In the genomic region with DNA sequence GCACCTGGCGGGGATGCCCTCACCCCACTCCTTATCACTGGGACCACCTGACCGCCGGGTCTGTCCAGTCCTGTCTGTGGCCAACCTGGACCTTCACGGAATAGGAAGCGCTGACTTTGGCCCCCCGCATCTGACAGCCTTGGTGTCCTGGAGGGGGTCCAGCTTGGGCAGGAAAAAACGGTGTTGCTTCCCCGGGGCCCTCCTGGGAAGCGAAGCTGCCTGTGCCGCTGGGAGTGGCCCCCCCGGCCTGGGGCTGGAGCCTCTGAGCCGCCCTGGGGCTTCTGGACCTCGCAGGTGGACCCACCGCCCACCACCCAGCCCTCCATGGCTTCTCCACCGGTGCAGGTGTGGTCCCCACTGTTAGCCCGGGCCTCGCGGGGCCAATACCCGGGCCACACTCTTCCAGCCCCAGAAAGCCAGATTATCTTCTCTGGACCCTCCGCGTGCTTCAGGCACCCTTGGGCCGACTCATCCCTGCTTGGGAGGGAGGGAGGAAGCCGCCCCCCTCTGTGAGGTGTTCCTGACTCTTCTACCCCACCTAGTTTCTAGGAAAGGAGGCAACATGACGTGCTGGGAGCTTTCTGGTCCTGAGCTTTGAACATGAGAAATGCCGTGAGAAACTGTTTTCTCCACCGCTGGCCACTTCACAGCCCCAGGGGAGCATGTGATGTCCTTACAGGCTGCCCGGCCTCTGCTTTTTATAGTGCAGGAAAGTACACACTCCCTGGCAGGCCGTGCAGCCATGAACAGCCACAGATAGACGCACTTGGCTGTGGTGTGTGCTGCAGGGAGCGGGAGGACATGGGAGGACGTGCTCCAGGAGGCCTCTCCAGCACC, we compare ENCODE assay signal across 7 cellular contexts.
DNase-seq lines count a peak whose midpoint lies in the region; ATAC-seq and TF ChIP-seq lines count a peak whose summit lies in the region.

No MANE protein-coding gene starts in this region.

- no peaks in the 10 kb centered on the region for H3K36me3 Mint-ChIP-seq in stimulated activated naive B cell treated with anti-CD40 and anti-IgM and Interleukin-4, amounts not matched to agents 10 μg/mL and 1 μg/mL and 100 μg/mL, for 72 hours

- no peak overlapping the region for H3K27ac Mint-ChIP-seq in stimulated activated naive B cell treated with anti-CD40 and anti-IgM and Interleukin-4, amounts not matched to agents 10 μg/mL and 1 μg/mL and 100 μg/mL, for 72 hours

- H3K4me1 ChIP-seq in adipocyte (ENCODE audit: control insufficient read depth, insufficient read depth, low read length): peaks cover 87% of the 10 kb centered on the region

- CTCF ChIA-PET in HEK293T (lab: Yijun Ruan, JAX): interaction anchor here (0.7 to 3.6 kb wide), 2 partner anchors 16 to 45 kb away, joined by 3 to 17 read pairs; no protein-coding TSS in a partner anchor

- no peak for ATAC-seq in stimulated activated naive B cell treated with anti-CD40 and anti-IgM and Interleukin-4, amounts not matched to agents 10 μg/mL and 1 μg/mL and 100 μg/mL, for 72 hours (replicated peaks)
- no peak for ATAC-seq in GM21529 (IDR thresholded peaks at IDR 0.05; ENCODE audit: unreplicated experiment)

- peaks cover 56 to 82% of the 10 kb centered on the region in 2 donors for H3K27me3 Mint-ChIP-seq in stimulated activated naive B cell treated with anti-CD40 and anti-IgM and Interleukin-4, amounts not matched to agents 10 μg/mL and 1 μg/mL and 100 μg/mL, for 72 hours

- POLR2A ChIA-PET in HEK293T (lab: Yijun Ruan, JAX): interaction anchor here (1.3 to 2.5 kb wide), 2 partner anchors 15 to 49 kb away, joined by 3 to 7 read pairs; a partner anchor contains a TSS

- peaks cover 9 to 18% of the 10 kb centered on the region in 2 donors for H3K4me1 Mint-ChIP-seq in stimulated activated naive B cell treated with anti-CD40 and anti-IgM and Interleukin-4, amounts not matched to agents 10 μg/mL and 1 μg/mL and 100 μg/mL, for 72 hours

- H3K36me3 ChIP-seq in adipocyte (ENCODE audit: control insufficient read depth, insufficient read depth, low read length, severe bottlenecking): no peaks in the 10 kb centered on the region

- TF ChIP-seq CTCF in HFF-Myc (IDR thresholded peaks at IDR 0.05; ENCODE audit: low read depth, low read length, missing control alignments): no peak

- H3K27me3 ChIP-seq in adipocyte (replicated peaks; ENCODE audit: control insufficient read depth, insufficient read depth, low read length): no peaks in the 10 kb centered on the region

- H3K9me3 ChIP-seq in adipocyte (ENCODE audit: control insufficient read depth, low read length): no peaks in the 10 kb centered on the region

- no peaks in the 10 kb centered on the region for H3K9me3 Mint-ChIP-seq in stimulated activated naive B cell treated with anti-CD40 and anti-IgM and Interleukin-4, amounts not matched to agents 10 μg/mL and 1 μg/mL and 100 μg/mL, for 72 hours

- peak overlapping the region; percentile 54 for H3K4me3 ChIP-seq in HFF-Myc (replicated peaks; ENCODE audit: low read depth, low read length)
- H3K4me3 ChIP-seq in adipocyte (ENCODE audit: low read length): peak overlapping the region; percentile 90

- no peak for DNase-seq in HFF-Myc (ENCODE audit: extremely low read depth, low read depth)
- DNase-seq in adipocyte (ENCODE audit: low read depth): no peak
- peak; percentile 64 for DNase-seq in islet precursor cell
- DNase-seq in stimulated activated naive B cell treated with anti-CD40 and anti-IgM and Interleukin-4, amounts not matched to agents 10 μg/mL and 1 μg/mL and 100 μg/mL, for 72 hours: no peak
- no peak for DNase-seq in HEK293T (ENCODE audit: extremely low spot score)
- DNase-seq in SKM-1 (lab: John Stamatoyannopoulos, UW; ENCODE audit: unreplicated experiment): no peak

- H3K9ac ChIP-seq in adipocyte (ENCODE audit: low read length): peak overlapping the region; percentile 86

- H3K4me3 Mint-ChIP-seq in stimulated activated naive B cell treated with anti-CD40 and anti-IgM and Interleukin-4, amounts not matched to agents 10 μg/mL and 1 μg/mL and 100 μg/mL, for 72 hours: peak overlapping the region; percentile 83 to 85

TF ChIP-seq in HEK293T, 16 proteins besides CTCF, POLR2A, EP300 and RAD21:
- TF ChIP-seq CTBP1 (IDR thresholded peaks at IDR 0.05; ENCODE audit: borderline replicate concordance): no peak
- TF ChIP-seq FOXA1 (IDR thresholded peaks at IDR 0.05): no peak
- TF ChIP-seq BHLHE40 (IDR thresholded peaks at IDR 0.05; ENCODE audit: borderline replicate concordance): no peak
- no peak for TF ChIP-seq SUZ12 (IDR thresholded peaks at IDR 0.05)
- no peak for TF ChIP-seq SP1 (IDR thresholded peaks at IDR 0.05)
